8 cellular contexts compared by ENCODE assay signal in genomic region chr20:19688031-19688806, GRCh38.
DNase-seq lines count a peak whose midpoint lies in the region; ATAC-seq and TF ChIP-seq lines count a peak whose summit lies in the region.

No MANE protein-coding gene starts in this region.

- 75% methylated on average over 10 of the region's 13 CpGs for WGBS in esophagus muscularis mucosa

- TF ChIP-seq CTCF in Peyer's patch (IDR thresholded peaks at IDR 0.05), result peak in 4 of 6 experiments; percentile 45 to 71 (median 66)
- TF ChIP-seq CTCF in esophagus muscularis mucosa (IDR thresholded peaks at IDR 0.05), result peak; percentile 48 to 70 (median 55)

- no peak overlapping the region for H3K4me3 Mint-ChIP-seq in activated naive CD4-positive, alpha-beta T cell treated with anti-CD3 and anti-CD28 coated beads, Interleukin-2, amount 10 ng/mL, durations not matched to agents 7 days and 5 days

- H3K4me3 ChIP-seq in Peyer's patch, result no peak overlapping the region
- no peak overlapping the region for H3K4me3 ChIP-seq in esophagus muscularis mucosa
- H3K4me3 ChIP-seq in mucosa of stomach (ENCODE audit: low read length), result no peak overlapping the region

- CTCF ChIA-PET in activated naive CD4-positive, alpha-beta T cell treated with anti-CD3 and anti-CD28 coated beads, Interleukin-2, amount 10 ng/mL, durations not matched to agents 7 days and 5 days (lab: Charles Lee), result no interaction called here

- H3K4me1 ChIP-seq in Peyer's patch (peaks cover 0 to 7% (median 2%) of the 10 kb centered on the region in 4 donors), esophagus muscularis mucosa (peaks cover 11 to 22% (median 15%) of the 10 kb centered on the region in 4 donors), mucosa of stomach (ENCODE audit: control insufficient read depth, insufficient read depth, low read length) (peaks cover 9% of the 10 kb centered on the region)

- intact Hi-C loops in esophagus muscularis mucosa (cut with DNase I), result no loop called here

- H3K27me3 ChIP-seq in Peyer's patch, result no peaks in the 10 kb centered on the region
- no peaks in the 10 kb centered on the region for H3K27me3 ChIP-seq in esophagus muscularis mucosa
- H3K27me3 ChIP-seq in mucosa of stomach (ENCODE audit: control insufficient read depth, insufficient read depth, low read length), result no peaks in the 10 kb centered on the region

- H3K36me3 Mint-ChIP-seq in activated naive CD4-positive, alpha-beta T cell treated with anti-CD3 and anti-CD28 coated beads, Interleukin-2, amount 10 ng/mL, durations not matched to agents 7 days and 5 days, result no peaks in the 10 kb centered on the region

- ATAC-seq in HG03159 (IDR thresholded peaks at IDR 0.05; ENCODE audit: unreplicated experiment) (no peak), HG03521 (IDR thresholded peaks at IDR 0.05; ENCODE audit: unreplicated experiment) (no peak)

- TF ChIP-seq POLR2A in Peyer's patch (IDR thresholded peaks at IDR 0.05) (no peak), esophagus muscularis mucosa (IDR thresholded peaks at IDR 0.05; ENCODE audit: low read depth) (no peak)

- H3K9me3 ChIP-seq in Peyer's patch (no peaks in the 10 kb centered on the region), esophagus muscularis mucosa (no peaks in the 10 kb centered on the region), mucosa of stomach (ENCODE audit: control insufficient read depth, low read length) (no peaks in the 10 kb centered on the region)

- H3K27ac ChIP-seq in Peyer's patch (no peak overlapping the region), esophagus muscularis mucosa (replicated peaks in 1 of 4) (no peak overlapping the region)

- H3K4me1 Mint-ChIP-seq in activated naive CD4-positive, alpha-beta T cell treated with anti-CD3 and anti-CD28 coated beads, Interleukin-2, amount 10 ng/mL, durations not matched to agents 7 days and 5 days, result no peaks in the 10 kb centered on the region

- no peak overlapping the region for H3K27ac Mint-ChIP-seq in activated naive CD4-positive, alpha-beta T cell treated with anti-CD3 and anti-CD28 coated beads, Interleukin-2, amount 10 ng/mL, durations not matched to agents 7 days and 5 days

- H3K9ac ChIP-seq in mucosa of stomach (ENCODE audit: low read length), result peak overlapping the region; percentile 2

- DNase-seq in activated CD4-positive, alpha-beta T cell treated with anti-CD3 and anti-CD28 coated beads, Interleukin-2, amount 50 U/mL, for 1 hour, result peak; percentile 3
- DNase-seq in activated CD4-positive, alpha-beta T cell treated with anti-CD3 and anti-CD28 coated beads, Interleukin-2, amount 50 U/mL, for 4 hours, result no peak
- DNase-seq in Peyer's patch (peak; percentile 25 to 85 (median 80)), esophagus muscularis mucosa (ENCODE audit: extremely low spot score) (peak; percentile 93)
- no peak for DNase-seq in activated naive CD4-positive, alpha-beta T cell treated with anti-CD3 and anti-CD28 coated beads, Interleukin-2, amount 10 ng/mL, durations not matched to agents 7 days and 5 days

- H3K36me3 ChIP-seq in Peyer's patch (no peaks in the 10 kb centered on the region), esophagus muscularis mucosa (peaks cover 0 to 7% (median 2%) of the 10 kb centered on the region in 4 donors), mucosa of stomach (ENCODE audit: control insufficient read depth, insufficient read depth, low read length) (no peaks in the 10 kb centered on the region)

- H3K9me3 Mint-ChIP-seq in activated naive CD4-positive, alpha-beta T cell treated with anti-CD3 and anti-CD28 coated beads, Interleukin-2, amount 10 ng/mL, durations not matched to agents 7 days and 5 days, result no peaks in the 10 kb centered on the region

- peaks cover 11% of the 10 kb centered on the region for H3K27me3 Mint-ChIP-seq in activated naive CD4-positive, alpha-beta T cell treated with anti-CD3 and anti-CD28 coated beads, Interleukin-2, amount 10 ng/mL, durations not matched to agents 7 days and 5 days

- TF ChIP-seq EP300 in esophagus muscularis mucosa (IDR thresholded peaks at IDR 0.05), result no peak

Comparison
In these comparisons a context has a peak if more than half of its experiments do, and no peak if none do; other contexts are left out.
1. DNase-seq: peak in activated CD4-positive, alpha-beta T cell treated with anti-CD3 and anti-CD28 coated beads, Interleukin-2, amount 50 U/mL, for 1 hour (single experiment), Peyer's patch (3 of 3) and esophagus muscularis mucosa (single experiment); none in activated CD4-positive, alpha-beta T cell treated with anti-CD3 and anti-CD28 coated beads, Interleukin-2, amount 50 U/mL, for 4 hours (0 of 2) and activated naive CD4-positive, alpha-beta T cell treated with anti-CD3 and anti-CD28 coated beads, Interleukin-2, amount 10 ng/mL, durations not matched to agents 7 days and 5 days (single experiment).